In genomic region chr7:146116452-146117219, GRCh38 we compare ENCODE assay signal across 8 cellular contexts.
DNase-seq lines count a peak whose midpoint lies in the region.

Gene CNTNAP2, plus strand, starts transcription at chr7:146116801. Its CDS starts 76 bp downstream, at chr7:146116877.

- H3K9ac ChIP-seq in iPS-15b (ENCODE audit: low read depth, low read length) = no peak within 1 kb of the TSS

- H3K4me1 ChIP-seq in iPS-15b (ENCODE audit: control insufficient read depth, insufficient read depth, low read length) = peaks cover 4% of the 10 kb centered on the region

- H3K4me3 ChIP-seq in iPS-15b (ENCODE audit: low read depth, low read length) = peak within 1 kb of the TSS; percentile 80

- H3K9me3 ChIP-seq in iPS-15b (ENCODE audit: control insufficient read depth, insufficient read depth, low read length) = no peaks in the 10 kb centered on the region

- DNase-seq in SKM-1 treated with dmso at 0.1 percent for 144 hours (lab: John Stamatoyannopoulos, UW; ENCODE audit: unreplicated experiment) = peak; percentile 7
- DNase-seq in SKM-1 (lab: John Stamatoyannopoulos, UW; ENCODE audit: unreplicated experiment) = no peak
- peak; percentile 97 for DNase-seq in NCI-H2171 (lab: John Stamatoyannopoulos, UW)
- DNase-seq in astrocyte of the hippocampus (ENCODE audit: low read depth, low spot score) = peak; percentile 53
- peak; percentile 17 for DNase-seq in smooth muscle cell of the brain vasculature (ENCODE audit: low read depth, low spot score)
- DNase-seq in GOT3 (lab: John Stamatoyannopoulos, UW) = no peak
- DNase-seq in GF-D8 (lab: John Stamatoyannopoulos, UW) = no peak

- no peaks in the 10 kb centered on the region for H3K36me3 ChIP-seq in iPS-15b (ENCODE audit: control insufficient read depth, insufficient read depth, low read length)

- peaks cover 31% of the 10 kb centered on the region for H3K27me3 ChIP-seq in iPS-15b (ENCODE audit: control insufficient read depth, insufficient read depth, low read length)

Comparison
In these comparisons a context has a peak if more than half of its experiments do, and no peak if none do; other contexts are left out.
1. DNase-seq: peak in SKM-1 treated with dmso at 0.1 percent for 144 hours (single experiment), NCI-H2171 (single experiment), astrocyte of the hippocampus (single experiment) and smooth muscle cell of the brain vasculature (single experiment); none in SKM-1 (single experiment), GOT3 (single experiment) and GF-D8 (single experiment).